1 cellular context compared by ENCODE assay signal in genomic region chr16:10961231-10961630, GRCh38.
TF ChIP-seq lines count a peak whose summit lies in the region.

No MANE protein-coding gene starts in this region.

TF ChIP-seq in K562, 482 proteins besides CTCF, POLR2A, EP300 and RAD21:
- no peak for TF ChIP-seq ILK (tag; IDR thresholded peaks at IDR 0.05; ENCODE audit: borderline replicate concordance, low read depth)
- TF ChIP-seq ASH1L (IDR thresholded peaks at IDR 0.05; ENCODE audit: borderline replicate concordance, low read depth, partially characterized antibody), result no peak
- TF ChIP-seq TAL1 (IDR thresholded peaks at IDR 0.05), result no peak
- TF ChIP-seq RBM14 (IDR thresholded peaks at IDR 0.05; ENCODE audit: borderline replicate concordance, insufficient read depth, low read depth, low read length), result no peak
- no peak for TF ChIP-seq ZBTB9 (CRISPR knock-in tag; IDR thresholded peaks at IDR 0.05)
- no peak for TF ChIP-seq RBM25 (IDR thresholded peaks at IDR 0.05; ENCODE audit: low read depth, low read length, severe bottlenecking)
- no peak for TF ChIP-seq BRD9 (IDR thresholded peaks at IDR 0.05; ENCODE audit: low read depth, partially characterized antibody)
